ENCODE assay signal across 1 cellular context in genomic region chr10:7480742-7481381, GRCh38.
TF ChIP-seq lines count a peak whose summit lies in the region.

No MANE protein-coding gene starts in this region.

TF ChIP-seq in GM12878, 131 proteins besides CTCF, POLR2A, EP300 and RAD21 (continued from another document and continues in another):
- TF ChIP-seq, protein P1, sequence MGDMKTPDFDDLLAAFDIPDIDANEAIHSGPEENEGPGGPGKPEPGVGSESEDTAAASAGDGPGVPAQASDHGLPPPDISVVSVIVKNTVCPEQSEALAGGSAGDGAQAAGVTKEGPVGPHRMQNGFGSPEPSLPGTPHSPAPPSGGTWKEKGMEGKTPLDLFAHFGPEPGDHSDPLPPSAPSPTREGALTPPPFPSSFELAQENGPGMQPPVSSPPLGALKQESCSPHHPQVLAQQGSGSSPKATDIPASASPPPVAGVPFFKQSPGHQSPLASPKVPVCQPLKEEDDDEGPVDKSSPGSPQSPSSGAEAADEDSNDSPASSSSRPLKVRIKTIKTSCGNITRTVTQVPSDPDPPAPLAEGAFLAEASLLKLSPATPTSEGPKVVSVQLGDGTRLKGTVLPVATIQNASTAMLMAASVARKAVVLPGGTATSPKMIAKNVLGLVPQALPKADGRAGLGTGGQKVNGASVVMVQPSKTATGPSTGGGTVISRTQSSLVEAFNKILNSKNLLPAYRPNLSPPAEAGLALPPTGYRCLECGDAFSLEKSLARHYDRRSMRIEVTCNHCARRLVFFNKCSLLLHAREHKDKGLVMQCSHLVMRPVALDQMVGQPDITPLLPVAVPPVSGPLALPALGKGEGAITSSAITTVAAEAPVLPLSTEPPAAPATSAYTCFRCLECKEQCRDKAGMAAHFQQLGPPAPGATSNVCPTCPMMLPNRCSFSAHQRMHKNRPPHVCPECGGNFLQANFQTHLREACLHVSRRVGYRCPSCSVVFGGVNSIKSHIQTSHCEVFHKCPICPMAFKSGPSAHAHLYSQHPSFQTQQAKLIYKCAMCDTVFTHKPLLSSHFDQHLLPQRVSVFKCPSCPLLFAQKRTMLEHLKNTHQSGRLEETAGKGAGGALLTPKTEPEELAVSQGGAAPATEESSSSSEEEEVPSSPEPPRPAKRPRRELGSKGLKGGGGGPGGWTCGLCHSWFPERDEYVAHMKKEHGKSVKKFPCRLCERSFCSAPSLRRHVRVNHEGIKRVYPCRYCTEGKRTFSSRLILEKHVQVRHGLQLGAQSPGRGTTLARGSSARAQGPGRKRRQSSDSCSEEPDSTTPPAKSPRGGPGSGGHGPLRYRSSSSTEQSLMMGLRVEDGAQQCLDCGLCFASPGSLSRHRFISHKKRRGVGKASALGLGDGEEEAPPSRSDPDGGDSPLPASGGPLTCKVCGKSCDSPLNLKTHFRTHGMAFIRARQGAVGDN (IDR thresholded peaks at IDR 0.05), result peak; percentile 51
- TF ChIP-seq, protein P2, sequence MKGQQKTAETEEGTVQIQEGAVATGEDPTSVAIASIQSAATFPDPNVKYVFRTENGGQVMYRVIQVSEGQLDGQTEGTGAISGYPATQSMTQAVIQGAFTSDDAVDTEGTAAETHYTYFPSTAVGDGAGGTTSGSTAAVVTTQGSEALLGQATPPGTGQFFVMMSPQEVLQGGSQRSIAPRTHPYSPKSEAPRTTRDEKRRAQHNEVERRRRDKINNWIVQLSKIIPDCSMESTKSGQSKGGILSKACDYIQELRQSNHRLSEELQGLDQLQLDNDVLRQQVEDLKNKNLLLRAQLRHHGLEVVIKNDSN (IDR thresholded peaks at IDR 0.05; ENCODE audit: borderline replicate concordance, extremely low read length, insufficient read depth, low read depth, low read length), result no peak
- TF ChIP-seq ZBTB11 (CRISPR knock-in tag; IDR thresholded peaks at IDR 0.05), result no peak
- 0 out of 2 replicates have a peak, but pooled peaks have one; percentile 21 for TF ChIP-seq ZNF207 (IDR thresholded peaks at IDR 0.05; ENCODE audit: borderline replicate concordance)
- TF ChIP-seq JUND (IDR thresholded peaks at IDR 0.05; ENCODE audit: low read depth, low read length), result no peak
- TF ChIP-seq NR2C1 (IDR thresholded peaks at IDR 0.05), result no peak
- peak; percentile 57; the same call in 1 of the 2 replicates for TF ChIP-seq YY1 (IDR thresholded peaks at IDR 0.05; ENCODE audit: low read depth, low read length)
- TF ChIP-seq, protein P3, sequence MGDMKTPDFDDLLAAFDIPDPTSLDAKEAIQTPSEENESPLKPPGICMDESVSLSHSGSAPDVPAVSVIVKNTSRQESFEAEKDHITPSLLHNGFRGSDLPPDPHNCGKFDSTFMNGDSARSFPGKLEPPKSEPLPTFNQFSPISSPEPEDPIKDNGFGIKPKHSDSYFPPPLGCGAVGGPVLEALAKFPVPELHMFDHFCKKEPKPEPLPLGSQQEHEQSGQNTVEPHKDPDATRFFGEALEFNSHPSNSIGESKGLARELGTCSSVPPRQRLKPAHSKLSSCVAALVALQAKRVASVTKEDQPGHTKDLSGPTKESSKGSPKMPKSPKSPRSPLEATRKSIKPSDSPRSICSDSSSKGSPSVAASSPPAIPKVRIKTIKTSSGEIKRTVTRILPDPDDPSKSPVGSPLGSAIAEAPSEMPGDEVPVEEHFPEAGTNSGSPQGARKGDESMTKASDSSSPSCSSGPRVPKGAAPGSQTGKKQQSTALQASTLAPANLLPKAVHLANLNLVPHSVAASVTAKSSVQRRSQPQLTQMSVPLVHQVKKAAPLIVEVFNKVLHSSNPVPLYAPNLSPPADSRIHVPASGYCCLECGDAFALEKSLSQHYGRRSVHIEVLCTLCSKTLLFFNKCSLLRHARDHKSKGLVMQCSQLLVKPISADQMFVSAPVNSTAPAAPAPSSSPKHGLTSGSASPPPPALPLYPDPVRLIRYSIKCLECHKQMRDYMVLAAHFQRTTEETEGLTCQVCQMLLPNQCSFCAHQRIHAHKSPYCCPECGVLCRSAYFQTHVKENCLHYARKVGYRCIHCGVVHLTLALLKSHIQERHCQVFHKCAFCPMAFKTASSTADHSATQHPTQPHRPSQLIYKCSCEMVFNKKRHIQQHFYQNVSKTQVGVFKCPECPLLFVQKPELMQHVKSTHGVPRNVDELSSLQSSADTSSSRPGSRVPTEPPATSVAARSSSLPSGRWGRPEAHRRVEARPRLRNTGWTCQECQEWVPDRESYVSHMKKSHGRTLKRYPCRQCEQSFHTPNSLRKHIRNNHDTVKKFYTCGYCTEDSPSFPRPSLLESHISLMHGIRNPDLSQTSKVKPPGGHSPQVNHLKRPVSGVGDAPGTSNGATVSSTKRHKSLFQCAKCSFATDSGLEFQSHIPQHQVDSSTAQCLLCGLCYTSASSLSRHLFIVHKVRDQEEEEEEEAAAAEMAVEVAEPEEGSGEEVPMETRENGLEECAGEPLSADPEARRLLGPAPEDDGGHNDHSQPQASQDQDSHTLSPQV (IDR thresholded peaks at IDR 0.05), result no peak
- no peak for TF ChIP-seq SP1 (IDR thresholded peaks at IDR 0.05; ENCODE audit: low read depth, low read length)
- no peak for TF ChIP-seq SMARCA5 (IDR thresholded peaks at IDR 0.05)
- no peak for TF ChIP-seq CHD1 (IDR thresholded peaks at IDR 0.05; ENCODE audit: low read depth, low read length)
- TF ChIP-seq CBX3 (IDR thresholded peaks at IDR 0.05; ENCODE audit: borderline replicate concordance, low read depth), result no peak
- TF ChIP-seq EGR1 (IDR thresholded peaks at IDR 0.05; ENCODE audit: borderline replicate concordance in 1 of 2, low read depth in 2 of 2, low read length in 2 of 2), result 0 out of 3 replicates have a peak, but pooled peaks of 1 of the 2 experiments have one; percentile 12
- TF ChIP-seq MTA2 (IDR thresholded peaks at IDR 0.05; ENCODE audit: low read depth), result peak; percentile 80
- TF ChIP-seq CEBPB (IDR thresholded peaks at IDR 0.05; ENCODE audit: borderline replicate concordance in 1 of 2, low read depth in 2 of 2, low read length in 2 of 2), result no peak
- TF ChIP-seq FOXM1 (IDR thresholded peaks at IDR 0.05; ENCODE audit: low read depth, low read length), result no peak
- TF ChIP-seq GABPA (IDR thresholded peaks at IDR 0.05; ENCODE audit: low read depth), result no peak
- peak; percentile 49 for TF ChIP-seq SKIL (IDR thresholded peaks at IDR 0.05; ENCODE audit: low read depth, poor library complexity, severe bottlenecking)
- no peak for TF ChIP-seq MEF2A (IDR thresholded peaks at IDR 0.05; ENCODE audit: insufficient read depth, low read depth, low read length)
- TF ChIP-seq DPF2 (IDR thresholded peaks at IDR 0.05), result no peak
- TF ChIP-seq, protein P4, sequence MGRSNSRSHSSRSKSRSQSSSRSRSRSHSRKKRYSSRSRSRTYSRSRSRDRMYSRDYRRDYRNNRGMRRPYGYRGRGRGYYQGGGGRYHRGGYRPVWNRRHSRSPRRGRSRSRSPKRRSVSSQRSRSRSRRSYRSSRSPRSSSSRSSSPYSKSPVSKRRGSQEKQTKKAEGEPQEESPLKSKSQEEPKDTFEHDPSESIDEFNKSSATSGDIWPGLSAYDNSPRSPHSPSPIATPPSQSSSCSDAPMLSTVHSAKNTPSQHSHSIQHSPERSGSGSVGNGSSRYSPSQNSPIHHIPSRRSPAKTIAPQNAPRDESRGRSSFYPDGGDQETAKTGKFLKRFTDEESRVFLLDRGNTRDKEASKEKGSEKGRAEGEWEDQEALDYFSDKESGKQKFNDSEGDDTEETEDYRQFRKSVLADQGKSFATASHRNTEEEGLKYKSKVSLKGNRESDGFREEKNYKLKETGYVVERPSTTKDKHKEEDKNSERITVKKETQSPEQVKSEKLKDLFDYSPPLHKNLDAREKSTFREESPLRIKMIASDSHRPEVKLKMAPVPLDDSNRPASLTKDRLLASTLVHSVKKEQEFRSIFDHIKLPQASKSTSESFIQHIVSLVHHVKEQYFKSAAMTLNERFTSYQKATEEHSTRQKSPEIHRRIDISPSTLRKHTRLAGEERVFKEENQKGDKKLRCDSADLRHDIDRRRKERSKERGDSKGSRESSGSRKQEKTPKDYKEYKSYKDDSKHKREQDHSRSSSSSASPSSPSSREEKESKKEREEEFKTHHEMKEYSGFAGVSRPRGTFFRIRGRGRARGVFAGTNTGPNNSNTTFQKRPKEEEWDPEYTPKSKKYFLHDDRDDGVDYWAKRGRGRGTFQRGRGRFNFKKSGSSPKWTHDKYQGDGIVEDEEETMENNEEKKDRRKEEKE (IDR thresholded peaks at IDR 0.05), result no peak
- no peak for TF ChIP-seq ZSCAN29 (IDR thresholded peaks at IDR 0.05)
- TF ChIP-seq WRNIP1 (IDR thresholded peaks at IDR 0.05; ENCODE audit: borderline replicate concordance, low read depth, low read length), result no peak
- no peak for TF ChIP-seq CEBPZ (IDR thresholded peaks at IDR 0.05; ENCODE audit: low read depth, low read length)
- no peak for TF ChIP-seq MXI1 (IDR thresholded peaks at IDR 0.05; ENCODE audit: low read depth, low read length)
- TF ChIP-seq RUNX3 (IDR thresholded peaks at IDR 0.05; ENCODE audit: low read length), result peak; percentile 34
- peak; percentile 58; the same call in 1 of the 2 replicates for TF ChIP-seq NBN (IDR thresholded peaks at IDR 0.05)
- TF ChIP-seq, protein P5, sequence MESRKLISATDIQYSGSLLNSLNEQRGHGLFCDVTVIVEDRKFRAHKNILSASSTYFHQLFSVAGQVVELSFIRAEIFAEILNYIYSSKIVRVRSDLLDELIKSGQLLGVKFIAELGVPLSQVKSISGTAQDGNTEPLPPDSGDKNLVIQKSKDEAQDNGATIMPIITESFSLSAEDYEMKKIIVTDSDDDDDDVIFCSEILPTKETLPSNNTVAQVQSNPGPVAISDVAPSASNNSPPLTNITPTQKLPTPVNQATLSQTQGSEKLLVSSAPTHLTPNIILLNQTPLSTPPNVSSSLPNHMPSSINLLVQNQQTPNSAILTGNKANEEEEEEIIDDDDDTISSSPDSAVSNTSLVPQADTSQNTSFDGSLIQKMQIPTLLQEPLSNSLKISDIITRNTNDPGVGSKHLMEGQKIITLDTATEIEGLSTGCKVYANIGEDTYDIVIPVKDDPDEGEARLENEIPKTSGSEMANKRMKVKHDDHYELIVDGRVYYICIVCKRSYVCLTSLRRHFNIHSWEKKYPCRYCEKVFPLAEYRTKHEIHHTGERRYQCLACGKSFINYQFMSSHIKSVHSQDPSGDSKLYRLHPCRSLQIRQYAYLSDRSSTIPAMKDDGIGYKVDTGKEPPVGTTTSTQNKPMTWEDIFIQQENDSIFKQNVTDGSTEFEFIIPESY (IDR thresholded peaks at IDR 0.05), result no peak
- TF ChIP-seq ZNF622 (IDR thresholded peaks at IDR 0.05), result no peak
- no peak for TF ChIP-seq ZZZ3 (IDR thresholded peaks at IDR 0.05; ENCODE audit: control insufficient read depth, insufficient read length, low read depth)
- peak; percentile 81; the same call in 1 of the 2 replicates for TF ChIP-seq TCF7 (IDR thresholded peaks at IDR 0.05; ENCODE audit: borderline replicate concordance)
- no peak for TF ChIP-seq TBL1XR1 (IDR thresholded peaks at IDR 0.05; ENCODE audit: low read depth, low read length)
- no peak for TF ChIP-seq PML (IDR thresholded peaks at IDR 0.05; ENCODE audit: low read length)
- no peak for TF ChIP-seq SMAD1 (IDR thresholded peaks at IDR 0.05; ENCODE audit: low read depth, partially characterized antibody)
- TF ChIP-seq RBBP5 (conservative IDR thresholded peaks at IDR 0.05), result no peak
- no peak for TF ChIP-seq SRF (IDR thresholded peaks at IDR 0.05; ENCODE audit: low read depth in 2 of 2, low read length in 2 of 2)
